In genomic region chr16:27431773-27432599, GRCh38 we compare ENCODE assay signal across 8 cellular contexts. TPM values are rescaled to one million over a fixed set of nuclear protein-coding genes. Genes with fewer than 3 reads are reported as not detected.
A peak's percentile ranks its signal among the peaks of the same experiment; 100 is the strongest.
DNase-seq lines count a peak whose midpoint lies in the region; ATAC-seq and TF ChIP-seq lines count a peak whose summit lies in the region.

No MANE protein-coding gene starts in this region.

- TF ChIP-seq CTCF in IMR-90 (conservative IDR thresholded peaks at IDR 0.05; ENCODE audit: low read depth, low read length) = no peak
- no peak for TF ChIP-seq CTCF in natural killer cell (IDR thresholded peaks at IDR 0.05)

- H3K27ac Mint-ChIP-seq in natural killer cell = peak overlapping the region; percentile 46 to 67

- H3K27me3 ChIP-seq in IMR-90 (ENCODE audit: control insufficient read depth, insufficient read depth, low read length) = no peaks in the 10 kb centered on the region

- H3K79me1 ChIP-seq in IMR-90 (ENCODE audit: low read depth in 1 of 2, low read length in 2 of 2) = no peaks in the 10 kb centered on the region; a peak in 1 of 4 replicates

- peaks cover 8% of the 10 kb centered on the region for H3K4me1 ChIP-seq in IMR-90 (ENCODE audit: control insufficient read depth, insufficient read depth, low read length)

- H3K4me2 ChIP-seq in IMR-90 (ENCODE audit: low read depth, low read length) = peak overlapping the region; percentile 18; the same call in 1 of the 2 replicates

- in situ Hi-C loops in Caki2 (cut with HindIII; ENCODE audit: low pct_unique_long_range_greater_than_20kb, low sequenced_read_pairs) (no loop called here), IMR-90 (cut with MboI; ENCODE audit: low sequenced_read_pairs) (no loop called here)

- peak overlapping the region; percentile 6; the same call in 1 of the 2 replicates for H3K14ac ChIP-seq in IMR-90 (replicated peaks; ENCODE audit: low read depth, low read length)

- H3K9me3 Mint-ChIP-seq in natural killer cell = no peaks in the 10 kb centered on the region

- H2AFZ ChIP-seq in IMR-90 (replicated peaks; ENCODE audit: low read length, poor library complexity) = peak overlapping the region; percentile 75

- DNase-seq in Caki2 (ENCODE audit: low read depth) = peak; percentile 50
- peak; percentile 45 for DNase-seq in IMR-90
- peak; percentile 19 for DNase-seq in amniotic epithelial cell (ENCODE audit: low read depth)
- peak; percentile 10 for DNase-seq in natural killer cell
- no peak for DNase-seq in activated CD4-positive, alpha-beta T cell treated with anti-CD3 and anti-CD28 coated beads, Interleukin-2, amount 50 U/mL, for 1 hour
- DNase-seq in NCI-H345 (lab: John Stamatoyannopoulos, UW) = no peak

- CTCF ChIA-PET in IMR-90 (lab: Yijun Ruan, JAX) = no interaction called here

- H3K27ac ChIP-seq in IMR-90 (ENCODE audit: insufficient read depth, low read length) = no peak overlapping the region

- H2AK9ac ChIP-seq in IMR-90 (replicated peaks; ENCODE audit: low read depth, low read length, poor library complexity) = no peak overlapping the region

- H4K8ac ChIP-seq in IMR-90 (ENCODE audit: low read depth in 2 of 2, low read length in 2 of 2) = no peak overlapping the region; a peak in 1 of 4 replicates

- H4K91ac ChIP-seq in IMR-90 (ENCODE audit: insufficient read depth, low read depth, low read length) = peak overlapping the region; percentile 7; the same call in 1 of the 2 replicates

- H4K5ac ChIP-seq in IMR-90 (ENCODE audit: low read depth, low read length) = no peak overlapping the region

- peaks cover 20 to 37% of the 10 kb centered on the region in 2 donors for H3K4me1 Mint-ChIP-seq in natural killer cell

- H3K56ac ChIP-seq in IMR-90 (ENCODE audit: extremely low read depth, insufficient read depth, low read length) = no peak overlapping the region

- peaks cover 7% of the 10 kb centered on the region for H3K9me1 ChIP-seq in IMR-90 (ENCODE audit: insufficient read depth, low read length)

- H3K9ac ChIP-seq in IMR-90 (ENCODE audit: low read depth, low read length) = no peak overlapping the region

- TF ChIP-seq POLR2A in IMR-90 (IDR thresholded peaks at IDR 0.05; ENCODE audit: low read depth, low read length) = no peak

- H3K36me3 Mint-ChIP-seq in natural killer cell = no peaks in the 10 kb centered on the region

- H3K36me3 ChIP-seq in IMR-90 (ENCODE audit: control insufficient read depth, insufficient read depth, low read length) = no peaks in the 10 kb centered on the region

- no peaks in the 10 kb centered on the region for H4K20me1 ChIP-seq in IMR-90 (ENCODE audit: insufficient read depth, low read length)

- H3K9me3 ChIP-seq in IMR-90 (ENCODE audit: control insufficient read depth, insufficient read depth, low read length) = no peaks in the 10 kb centered on the region

- peak overlapping the region; percentile 22; the same call in 1 of the 2 replicates for H2BK120ac ChIP-seq in IMR-90 (ENCODE audit: low read depth, low read length)

- H3K4me3 Mint-ChIP-seq in natural killer cell = no peak overlapping the region

- 82% methylated on average over 3 of the region's 15 CpGs; no CpG with 5 or more reads in 1 of the 2 experiments for WGBS in IMR-90 (ENCODE audit: extremely low coverage in 2 of 2, insufficient read length in 1 of 2), 2 experiments

- H2BK15ac ChIP-seq in IMR-90 (ENCODE audit: low read depth, low read length) = peak overlapping the region; percentile 68; the same call in 1 of the 3 replicates

- dilution Hi-C loops in IMR-90 (cut with HindIII; ENCODE audit: low sequenced_read_pairs, unreplicated experiment) = no loop called here

- intact Hi-C loops in IMR-90 (cut with micrococcal nuclease) = no loop called here
- intact Hi-C loops in natural killer cell (cut with micrococcal nuclease) = no loop called here

- H3K27me3 Mint-ChIP-seq in natural killer cell (ENCODE audit: low read depth in 2 of 2) = no peaks in the 10 kb centered on the region

- no peak overlapping the region for H3K4me3 ChIP-seq in IMR-90 (ENCODE audit: insufficient read depth, low read depth, low read length)

- no peak for TF ChIP-seq RAD21 in IMR-90 (IDR thresholded peaks at IDR 0.05; ENCODE audit: low read length)

- H3K23ac ChIP-seq in IMR-90 (ENCODE audit: low read depth, low read length) = peak overlapping the region; percentile 19; the same call in 1 of the 2 replicates

- BruUV-seq in IMR-90 (replicated peaks; lab: Mats Ljungman, UMichigan) = no TSS peak

- ATAC-seq in IMR-90 (ENCODE audit: low read depth) (peak; percentile 58), natural killer cell (peak in 2 of 3 donors; percentile 9 to 55), HG02642 (IDR thresholded peaks at IDR 0.05; ENCODE audit: poor library complexity, unreplicated experiment) (no peak), HG02678 (IDR thresholded peaks at IDR 0.05; ENCODE audit: unreplicated experiment) (no peak)

- POLR2A ChIA-PET in IMR-90 (lab: Charles Lee; ENCODE audit: unreplicated experiment) = interaction anchor here (0.5 kb wide), 1 partner anchor 9 kb away, joined by 5 read pairs; no protein-coding TSS in a partner anchor

- H3K18ac ChIP-seq in IMR-90 (ENCODE audit: low read depth, low read length) = 0 out of 2 replicates have a peak overlapping the region, but pooled peaks have one; percentile 8

- H2BK5ac ChIP-seq in IMR-90 (ENCODE audit: low read depth, low read length, poor library complexity, severe bottlenecking) = no peak overlapping the region

- H2BK20ac ChIP-seq in IMR-90 (ENCODE audit: low read depth, low read length) = peak overlapping the region; percentile 35; the same call in 1 of the 2 replicates

- peak overlapping the region; percentile 35; the same call in 1 of the 2 replicates for H3K4ac ChIP-seq in IMR-90 (ENCODE audit: low read depth, low read length)

- peak overlapping the region; percentile 82 for H2AK5ac ChIP-seq in IMR-90 (ENCODE audit: low read depth, low read length)

TF ChIP-seq in IMR-90, 13 proteins besides CTCF, POLR2A, EP300 and RAD21:
- TF ChIP-seq SMC3 (IDR thresholded peaks at IDR 0.05; ENCODE audit: low read depth, low read length) (no peak), NFE2L2 (IDR thresholded peaks at IDR 0.05; ENCODE audit: low read depth, low read length) (no peak), MXI1 (IDR thresholded peaks at IDR 0.05; ENCODE audit: borderline replicate concordance, low read depth, low read length) (0 out of 2 replicates have a peak, but pooled peaks have one; percentile 27)

RNA-seq across cellular contexts. Expression of gene IL21R, which starts 30.0 kb away (rescaled TPM):
- 0.55 and 1.4 TPM in 2 replicates for total RNA-seq in Caki2 (2014; rRNA removed; shearing (Covaris generic); ENCODE audit: low replicate concordance)
- total RNA-seq in IMR-90 (2012; rRNA removed) (0.72 and 0.83 TPM in 2 replicates), natural killer cell (10 to 100 TPM; 24.3 to 45.7 (median 26.5) TPM)
- polyA plus RNA-seq in IMR-90 (2012; rRNA removed) = 0.83 and 0.97 TPM in 2 replicates
- polyA plus RNA-seq in IMR-90 (2012; cell fraction: cytosol; rRNA removed) = 0.54 and 0.75 TPM in 2 replicates
- polyA plus RNA-seq in IMR-90 (2012; cell fraction: nucleus; rRNA removed; ENCODE audit: low replicate concordance) = 0.38 and 0.77 TPM in 2 replicates

Comparison
In these comparisons a context has a peak if more than half of its experiments do, and no peak if none do; other contexts are left out.
1. DNase-seq: peak in Caki2 (single experiment), IMR-90 (single experiment), amniotic epithelial cell (single experiment) and natural killer cell (single experiment); none in activated CD4-positive, alpha-beta T cell treated with anti-CD3 and anti-CD28 coated beads, Interleukin-2, amount 50 U/mL, for 1 hour (single experiment) and NCI-H345 (single experiment).
2. ATAC-seq: peak in IMR-90 (single experiment) and natural killer cell (2 of 3); none in HG02642 (single experiment) and HG02678 (single experiment).
3. RNA of gene IL21R, which starts 30.0 kb away (total RNA-seq): 24.3 to 45.7 TPM in natural killer cell; 0.55 to 1.4 TPM in Caki2 and 0.72 to 0.83 TPM in IMR-90; every median in the first group is over 10 times any median in the second.